ENCODE assay signal across 12 cellular contexts in genomic region chr3:66452247-66453040, GRCh38. TPM values are rescaled to one million over a fixed set of nuclear protein-coding genes. Genes with fewer than 3 reads are reported as not detected.
DNase-seq lines count a peak whose midpoint lies in the region; ATAC-seq and TF ChIP-seq lines count a peak whose summit lies in the region.
"Had no signal": no experiment of that assay in that cellular context is flagged by ENCODE, and none has a peak within 500 bp of the region (broad histone marks: within the 10 kb centered on the region; RNA-seq: fewer than 3 reads in every experiment).

No MANE protein-coding gene starts in this region.

- peak overlapping the region in 1 of 2 donors; percentile 6 for H3K4me3 ChIP-seq in ascending aorta
- no peak overlapping the region for H3K4me3 ChIP-seq in lower lobe of right lung
- H3K4me3 ChIP-seq: hepatocyte had no signal

- H3K27me3 ChIP-seq in ascending aorta (no peaks in the 10 kb centered on the region), layer of hippocampus (ENCODE audit: control insufficient read depth, insufficient read depth, low read length) (no peaks in the 10 kb centered on the region), lower lobe of right lung (ENCODE audit: low read depth) (no peaks in the 10 kb centered on the region)
- H3K27me3 ChIP-seq: hepatocyte had no signal

- peak; percentile 48 for DNase-seq in NCI-H1105 (lab: John Stamatoyannopoulos, UW)
- DNase-seq in ascending aorta (ENCODE audit: low spot score in 2 of 2), result peak in 1 of 2 donors; percentile 62
- DNase-seq in superior temporal gyrus (ENCODE audit: extremely low spot score), result peak; percentile 82
- DNase-seq in lower lobe of right lung, result no peak
- DNase-seq in GM10266 (ENCODE audit: extremely low spot score), result no peak
- DNase-seq: activated T-cell treated with anti-CD3 and anti-CD28 coated beads, Interleukin-2, amount 50 U/mL, for 1 hour had no signal

- H3K9me3 ChIP-seq in ascending aorta (no peaks in the 10 kb centered on the region), lower lobe of right lung (no peaks in the 10 kb centered on the region)

- ATAC-seq in lower lobe of right lung (no peak), GM19397 (IDR thresholded peaks at IDR 0.05; ENCODE audit: unreplicated experiment) (no peak), GM18502 (IDR thresholded peaks at IDR 0.05; ENCODE audit: poor library complexity, unreplicated experiment) (no peak)
- ATAC-seq: stimulated activated memory B cell treated with anti-CD40 and anti-IgM and Interleukin-4, amounts not matched to agents 10 μg/mL and 1 μg/mL and 100 μg/mL, for 72 hours had no signal

- intact Hi-C loops in ascending aorta (cut with DNase I) (loop anchor here (2.0 kb wide), 1 partner anchor 14 kb away; no protein-coding TSS in a partner anchor), lower lobe of right lung (cut with DNase I) (no loop called here)

- peak overlapping the region; percentile 79 to 84 for H3K27ac ChIP-seq in ascending aorta
- H3K27ac ChIP-seq in layer of hippocampus (ENCODE audit: low read depth, low read length), result peak overlapping the region; percentile 58
- no peak overlapping the region for H3K27ac ChIP-seq in lower lobe of right lung
- H3K27ac ChIP-seq: hepatocyte, HL-60 had no signal

- H3K4me1 ChIP-seq in ascending aorta (peaks cover 39 to 72% of the 10 kb centered on the region in 2 donors), lower lobe of right lung (peaks cover 61% of the 10 kb centered on the region)

- TF ChIP-seq CTCF in ascending aorta (IDR thresholded peaks at IDR 0.05) (no peak), lower lobe of right lung (IDR thresholded peaks at IDR 0.05) (no peak), GM10266 (IDR thresholded peaks at IDR 0.05; ENCODE audit: control insufficient read depth, insufficient read depth, low read depth, missing control alignments) (no peak)

- H3K36me3 ChIP-seq in ascending aorta (peaks cover 0 to 3% of the 10 kb centered on the region in 2 donors), lower lobe of right lung (peaks cover 6% of the 10 kb centered on the region)

RNA-seq across cellular contexts. Expression of gene LRIG1, which starts 48.4 kb away (rescaled TPM):
- total RNA-seq in ascending aorta (62.3 TPM), lower lobe of right lung (54.2 TPM)

Comparison
In these comparisons a context has a peak if more than half of its experiments do, and no peak if none do; other contexts are left out.
1. DNase-seq: peak in NCI-H1105 (single experiment) and superior temporal gyrus (single experiment); none in lower lobe of right lung (single experiment) and GM10266 (single experiment).